In genomic region chr5:169416583-169417196, GRCh38 we compare ENCODE assay signal across 8 cellular contexts.
DNase-seq lines count a peak whose midpoint lies in the region; ATAC-seq and TF ChIP-seq lines count a peak whose summit lies in the region.

No MANE protein-coding gene starts in this region.

- H3K36me3 ChIP-seq in brain microvascular endothelial cell (replicated peaks) (no peaks in the 10 kb centered on the region), stomach (no peaks in the 10 kb centered on the region)

- H3K4me3 Mint-ChIP-seq in H9, result no peak overlapping the region
- no peak overlapping the region for H3K4me3 Mint-ChIP-seq in naive thymus-derived CD8-positive, alpha-beta T cell

- H3K14ac ChIP-seq in H9 (ENCODE audit: insufficient read depth, low read length), result no peak overlapping the region

- intact Hi-C loops in stomach (cut with DNase I; ENCODE audit: low total_unique reads), result no loop called here

- H2BK120ac ChIP-seq in H9 (ENCODE audit: low read depth, low read length, poor library complexity, severe bottlenecking), result no peak overlapping the region

- H3K4me3 ChIP-seq in brain microvascular endothelial cell (ENCODE audit: low read depth, low read length) (no peak overlapping the region), stomach (no peak overlapping the region)

- no peak overlapping the region for H4K91ac ChIP-seq in H9 (ENCODE audit: insufficient read length, low read depth, low read length)

- no peak overlapping the region for H2BK20ac ChIP-seq in H9 (ENCODE audit: low read depth, low read length, poor library complexity, severe bottlenecking)

- H3K9ac ChIP-seq in H9 (ENCODE audit: extremely low read depth, insufficient read length, low read length), result no peak overlapping the region

- no peak overlapping the region for H3K23ac ChIP-seq in H9 (ENCODE audit: insufficient read length, low read depth, low read length)

- H3K79me2 ChIP-seq in H9 (ENCODE audit: insufficient read depth, low read length), result no peaks in the 10 kb centered on the region

- no CpG with 5 or more reads among the region's 15 CpGs for WGBS in H9 (ENCODE audit: extremely low coverage, insufficient read length, low lambda C conversion rate)
- WGBS in stomach, 5 donors, result 55 to 64% (median 63%) methylated on average over 15 of the region's 15 CpGs

- TF ChIP-seq CTCF in brain microvascular endothelial cell (IDR thresholded peaks at IDR 0.05; ENCODE audit: low read depth, low read length, missing control alignments) (no peak), H9 (conservative IDR thresholded peaks at IDR 0.05) (no peak), stomach (IDR thresholded peaks at IDR 0.05) (no peak)

- TF ChIP-seq POLR2A in stomach (IDR thresholded peaks at IDR 0.05), result no peak

- H3K27ac Mint-ChIP-seq in H9, result no peak overlapping the region; a peak in 1 of 7 replicates
- no peak overlapping the region for H3K27ac Mint-ChIP-seq in naive thymus-derived CD8-positive, alpha-beta T cell

- no peak overlapping the region for H2AK5ac ChIP-seq in H9 (ENCODE audit: insufficient read length, low read length)

- no peak overlapping the region for H3K4ac ChIP-seq in H9 (ENCODE audit: low read depth, low read length)

- no peak overlapping the region for H2BK5ac ChIP-seq in H9 (ENCODE audit: insufficient read length, low read length)

- H3K4me1 ChIP-seq in H9 (ENCODE audit: insufficient read depth, low read length) (no peaks in the 10 kb centered on the region), stomach (peaks cover 0 to 7% (median 0%) of the 10 kb centered on the region in 4 donors)

- H3K4me1 Mint-ChIP-seq in H9, result peaks cover 11 to 12% of the 10 kb centered on the region in 2 experiments
- no peaks in the 10 kb centered on the region for H3K4me1 Mint-ChIP-seq in naive thymus-derived CD8-positive, alpha-beta T cell

- ATAC-seq in HG03139 (IDR thresholded peaks at IDR 0.05; ENCODE audit: unreplicated experiment), result peak; percentile 69
- ATAC-seq in naive thymus-derived CD8-positive, alpha-beta T cell, result no peak

- no peaks in the 10 kb centered on the region for H3K27me3 ChIP-seq in brain microvascular endothelial cell (replicated peaks)
- no peaks in the 10 kb centered on the region for H3K27me3 ChIP-seq in H9 (ENCODE audit: insufficient read depth, low read length)
- no peaks in the 10 kb centered on the region for H3K27me3 ChIP-seq in stomach

- H3K9me3 ChIP-seq in H9 (ENCODE audit: control insufficient read depth, low read depth, low read length) (no peaks in the 10 kb centered on the region), stomach (no peaks in the 10 kb centered on the region)

- no peaks in the 10 kb centered on the region; the same call in 1 of the 2 replicates for H3K27me3 Mint-ChIP-seq in H9 (ENCODE audit: low read depth)
- peaks cover 0 to 10% (median 2%) of the 10 kb centered on the region in 5 donors for H3K27me3 Mint-ChIP-seq in naive thymus-derived CD8-positive, alpha-beta T cell

- H3T11ph ChIP-seq in H9 (ENCODE audit: low read length), result no peak overlapping the region

- no peak for TF ChIP-seq EP300 in stomach (IDR thresholded peaks at IDR 0.05)

- no peak overlapping the region for H3K56ac ChIP-seq in H9 (ENCODE audit: insufficient read length, low read depth, low read length)

- no peaks in the 10 kb centered on the region for H3K79me1 ChIP-seq in H9 (ENCODE audit: insufficient read depth, low read depth, low read length, poor library complexity, severe bottlenecking)

- H3K9me3 Mint-ChIP-seq in H9, result peaks cover 0 to 4% of the 10 kb centered on the region in 2 experiments; a peak in 2 of 5 replicates
- H3K9me3 Mint-ChIP-seq in naive thymus-derived CD8-positive, alpha-beta T cell, result peaks cover 0 to 3% (median 0%) of the 10 kb centered on the region in 9 donors

- H3K4me2 ChIP-seq in H9 (ENCODE audit: insufficient read depth, insufficient read length, low read length), result no peak overlapping the region

- H2BK12ac ChIP-seq in H9 (ENCODE audit: insufficient read length, low read depth, low read length), result no peak overlapping the region

- no peak overlapping the region for H4K5ac ChIP-seq in H9 (ENCODE audit: insufficient read length, low read depth, low read length)

- H3K18ac ChIP-seq in H9 (ENCODE audit: insufficient read length, low read depth, low read length), result no peak overlapping the region

- H3K23me2 ChIP-seq in H9 (ENCODE audit: insufficient read length, low read depth, low read length, poor library complexity, severe bottlenecking), result no peaks in the 10 kb centered on the region

- POLR2A ChIA-PET in naive thymus-derived CD8-positive, alpha-beta T cell (lab: Charles Lee), result no interaction called here

- H4K20me1 ChIP-seq in H9 (ENCODE audit: control insufficient read depth, insufficient read depth, insufficient read length), result no peaks in the 10 kb centered on the region

- H2BK15ac ChIP-seq in H9 (ENCODE audit: low read depth, low read length), result no peak overlapping the region

- H3K36me3 Mint-ChIP-seq in H9 (ENCODE audit: insufficient read depth in 1 of 3, low read depth in 3 of 3), result no peaks in the 10 kb centered on the region
- no peaks in the 10 kb centered on the region for H3K36me3 Mint-ChIP-seq in naive thymus-derived CD8-positive, alpha-beta T cell

- no peak overlapping the region for H2AFZ ChIP-seq in H9 (ENCODE audit: low read length)

- in situ Hi-C loops in brain microvascular endothelial cell (cut with HindIII; ENCODE audit: low pct_ligation_motif_present, low sequenced_read_pairs), result no loop called here

- peak; percentile 9 for DNase-seq in DMS79 (lab: John Stamatoyannopoulos, UW)
- DNase-seq in DMS79 treated with DMSO at 0.1 percent for 48 hours (lab: John Stamatoyannopoulos, UW), result no peak
- peak; percentile 91 for DNase-seq in brain microvascular endothelial cell
- DNase-seq in renal cortical epithelial cell (ENCODE audit: low read depth), result peak; percentile 40
- no peak for DNase-seq in H9
- DNase-seq in naive thymus-derived CD8-positive, alpha-beta T cell, result no peak
- no peak for DNase-seq in stomach

- H4K8ac ChIP-seq in H9 (replicated peaks; ENCODE audit: insufficient read length, low read depth, low read length), result no peak overlapping the region

- H3K27ac ChIP-seq in brain microvascular endothelial cell, result no peak overlapping the region
- no peak overlapping the region for H3K27ac ChIP-seq in H9 (ENCODE audit: insufficient read length, low read depth, low read length)
- peak overlapping the region in 1 of 5 donors; percentile 4 for H3K27ac ChIP-seq in stomach

Comparison
In these comparisons a context has a peak if more than half of its experiments do, and no peak if none do; other contexts are left out.
1. DNase-seq: peak in DMS79 (single experiment), brain microvascular endothelial cell (single experiment) and renal cortical epithelial cell (single experiment); none in DMS79 treated with DMSO at 0.1 percent for 48 hours (single experiment), H9 (single experiment), naive thymus-derived CD8-positive, alpha-beta T cell (0 of 10) and stomach (single experiment).